ENCODE assay signal across 22 cellular contexts in the genomic region with DNA sequence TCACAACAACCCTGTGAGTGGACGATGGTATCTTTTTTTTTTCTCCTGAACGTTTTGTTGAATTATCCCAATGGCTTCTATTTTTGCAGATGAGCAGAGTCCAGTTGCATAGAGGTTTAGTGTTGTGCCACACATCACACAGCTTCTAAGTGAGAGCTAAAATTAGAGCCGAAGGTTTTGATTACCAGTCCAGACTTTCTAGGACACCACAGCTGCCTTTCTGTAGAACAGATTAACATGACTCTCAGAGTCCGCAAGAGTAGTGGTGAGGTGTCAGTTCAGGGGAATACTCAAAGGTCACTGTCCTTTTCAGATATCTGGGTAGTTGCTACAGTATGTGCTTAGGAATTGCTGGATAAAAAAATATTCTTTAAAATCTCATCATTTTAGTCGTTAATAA. TPM values are rescaled to one million over a fixed set of nuclear protein-coding genes. Genes with fewer than 3 reads are reported as not detected.
DNase-seq lines count a peak whose midpoint lies in the region; ATAC-seq, FAIRE-seq and TF ChIP-seq lines count a peak whose summit lies in the region.
"Had no signal": no experiment of that assay in that cellular context is flagged by ENCODE, and none has a peak within 500 bp of the region (broad histone marks: within the 10 kb centered on the region; RNA-seq: fewer than 3 reads in every experiment).

No MANE protein-coding gene starts in this region.

- intact Hi-C loops in endothelial cell of umbilical vein (cut with micrococcal nuclease), result no loop called here
- intact Hi-C loops in lower lobe of right lung (cut with DNase I), result no loop called here

- H3K36me3 ChIP-seq in Peyer's patch (no peaks in the 10 kb centered on the region), endothelial cell of umbilical vein (ENCODE audit: control insufficient read depth in 2 of 2, extremely low read depth in 1 of 2, insufficient read depth in 2 of 2, low read length in 2 of 2) (peaks cover 0 to 3% of the 10 kb centered on the region in 2 experiments), skeletal muscle tissue (ENCODE audit: control insufficient read depth in 3 of 3, insufficient read depth in 3 of 3, low read length in 3 of 3) (peaks cover 2 to 5% (median 3%) of the 10 kb centered on the region in 3 donors), lower lobe of right lung (peaks cover 4% of the 10 kb centered on the region), brain microvascular endothelial cell (replicated peaks) (peaks cover 2% of the 10 kb centered on the region)
- H3K36me3 ChIP-seq: prostate gland had no signal

- H3K9me3 ChIP-seq in Peyer's patch, result no peaks in the 10 kb centered on the region
- no peaks in the 10 kb centered on the region for H3K9me3 ChIP-seq in endothelial cell of umbilical vein (replicated peaks; ENCODE audit: control insufficient read depth, insufficient read depth, low read length)
- H3K9me3 ChIP-seq in skeletal muscle tissue (ENCODE audit: control insufficient read depth in 3 of 3, low read length in 3 of 3), result no peaks in the 10 kb centered on the region
- no peaks in the 10 kb centered on the region for H3K9me3 ChIP-seq in lower lobe of right lung
- H3K9me3 ChIP-seq: prostate gland, SJSA1, testis had no signal

- H3K27ac ChIP-seq in Peyer's patch (peak overlapping the region in 3 of 4 donors; percentile 61 to 85 (median 85)), endothelial cell of umbilical vein (ENCODE audit: insufficient read depth, low read depth, low read length) (no peak overlapping the region), skeletal muscle tissue (ENCODE audit: low read depth, low read length) (peak overlapping the region; percentile 53), lower lobe of right lung (no peak overlapping the region), brain microvascular endothelial cell (no peak overlapping the region)
- H3K27ac ChIP-seq: prostate gland, SJSA1 had no signal

- DNase-seq in Peyer's patch (no peak), endothelial cell of umbilical vein (ENCODE audit: low read depth, low spot score) (no peak), left kidney (ENCODE audit: low read depth, low spot score) (peak; percentile 16), GM03348 (ENCODE audit: low spot score) (no peak), lower lobe of right lung (no peak), GM13977 (ENCODE audit: low spot score) (no peak), brain microvascular endothelial cell (no peak)
- DNase-seq: activated CD4-positive, alpha-beta memory T cell treated with anti-CD3 and anti-CD28 coated beads, Interleukin-2, amount 10 ng/mL, durations not matched to agents 7 days and 5 days; activated T-cell treated with anti-CD3 and anti-CD28 coated beads, Interleukin-2, amount 50 U/mL, for 1 hour; CD4-positive, CD25-positive, alpha-beta regulatory T cell; cortex of kidney; GDM1; naive thymus-derived CD8-positive, alpha-beta T cell; stimulated activated CD4-positive, alpha-beta T cell treated with anti-CD3 and anti-CD28 coated beads, Interleukin-12 subunit alpha, Interleukin-12 subunit beta, amount 100 ng/mL, for 4 hours; stimulated activated CD8-positive, alpha-beta memory T cell treated with anti-CD3 and anti-CD28 coated beads, Interleukin-4, amount 100 ng/mL, for 48 hours; testis had no signal

- H4K20me1 ChIP-seq in endothelial cell of umbilical vein (replicated peaks; ENCODE audit: control insufficient read depth, extremely low read depth, insufficient read depth, low read length), result no peaks in the 10 kb centered on the region

- H3K27me3 ChIP-seq in Peyer's patch (no peaks in the 10 kb centered on the region), endothelial cell of umbilical vein (ENCODE audit: control insufficient read depth in 2 of 2, insufficient read depth in 2 of 2, low read length in 2 of 2) (no peaks in the 10 kb centered on the region), skeletal muscle tissue (ENCODE audit: control insufficient read depth in 3 of 3, insufficient read depth in 3 of 3, low read length in 3 of 3) (no peaks in the 10 kb centered on the region), lower lobe of right lung (ENCODE audit: low read depth) (no peaks in the 10 kb centered on the region), brain microvascular endothelial cell (replicated peaks) (no peaks in the 10 kb centered on the region)
- H3K27me3 ChIP-seq: SJSA1, testis had no signal

- in situ Hi-C loops in GM13977 (cut with MboI; ENCODE audit: low pct_unique_long_range_greater_than_20kb, low sequenced_read_pairs, unreplicated experiment) (no loop called here), brain microvascular endothelial cell (cut with HindIII; ENCODE audit: low pct_ligation_motif_present, low sequenced_read_pairs) (no loop called here)

- ATAC-seq in lower lobe of right lung, result no peak
- ATAC-seq: naive thymus-derived CD8-positive, alpha-beta T cell had no signal

- TF ChIP-seq CTCF in Peyer's patch (IDR thresholded peaks at IDR 0.05), result no peak
- TF ChIP-seq CTCF in endothelial cell of umbilical vein (IDR thresholded peaks at IDR 0.05; ENCODE audit: extremely low read depth in 1 of 2, insufficient read depth in 1 of 2, low read depth in 1 of 2, low read length in 2 of 2), result no peak
- no peak for TF ChIP-seq CTCF in lower lobe of right lung (IDR thresholded peaks at IDR 0.05)
- no peak for TF ChIP-seq CTCF in GM13977 (IDR thresholded peaks at IDR 0.05; ENCODE audit: extremely low read depth, insufficient read depth, missing control alignments)
- no peak for TF ChIP-seq CTCF in brain microvascular endothelial cell (IDR thresholded peaks at IDR 0.05; ENCODE audit: low read depth, low read length, missing control alignments)

- POLR2A ChIA-PET in endothelial cell of umbilical vein (lab: Charles Lee), result interaction anchor here (0.6 kb wide), 1 partner anchor 10 kb away, joined by 3 read pairs; no protein-coding TSS in a partner anchor

- no peak overlapping the region for H3K4me2 ChIP-seq in endothelial cell of umbilical vein (ENCODE audit: insufficient read depth, low read length)

- CTCF ChIA-PET in endothelial cell of umbilical vein (lab: Charles Lee), result no interaction called here

- no TSS peak for BruUV-seq in endothelial cell of umbilical vein (replicated peaks; lab: Mats Ljungman, UMichigan)

- H3K4me1 ChIP-seq in Peyer's patch (peaks cover 0 to 53% (median 5%) of the 10 kb centered on the region in 4 donors), endothelial cell of umbilical vein (ENCODE audit: control insufficient read depth, extremely low read depth, insufficient read depth, low read length) (peaks cover 33% of the 10 kb centered on the region), skeletal muscle tissue (ENCODE audit: control insufficient read depth in 3 of 3, insufficient read depth in 3 of 3, low read length in 3 of 3) (peaks cover 12 to 36% (median 13%) of the 10 kb centered on the region in 3 donors), lower lobe of right lung (peaks cover 27% of the 10 kb centered on the region)
- H3K4me1 ChIP-seq: prostate gland had no signal

- H2AFZ ChIP-seq in endothelial cell of umbilical vein (ENCODE audit: low read depth, low read length), result no peak overlapping the region

- no peak for FAIRE-seq in endothelial cell of umbilical vein (lab: Jason Lieb, UNC)

- H3K9ac ChIP-seq in endothelial cell of umbilical vein (replicated peaks; ENCODE audit: extremely low read depth, insufficient read depth, low read length) (peak overlapping the region; percentile 12), skeletal muscle tissue (ENCODE audit: low read depth in 1 of 3, low read length in 3 of 3) (no peak overlapping the region)

- TF ChIP-seq POLR2A in Peyer's patch (IDR thresholded peaks at IDR 0.05) (no peak), endothelial cell of umbilical vein (IDR thresholded peaks at IDR 0.05; ENCODE audit: low read depth, low read length) (no peak)

- H3K4me3 ChIP-seq in Peyer's patch (no peak overlapping the region), endothelial cell of umbilical vein (replicated peaks in 1 of 3; ENCODE audit: insufficient read depth in 1 of 3, low read depth in 1 of 3, low read length in 3 of 3) (no peak overlapping the region), skeletal muscle tissue (ENCODE audit: low read length in 3 of 3) (peak overlapping the region in 1 of 3 donors; percentile 40), lower lobe of right lung (no peak overlapping the region), brain microvascular endothelial cell (ENCODE audit: low read depth, low read length) (no peak overlapping the region)
- H3K4me3 ChIP-seq: prostate gland, SJSA1, testis had no signal

- dilution Hi-C loops in endothelial cell of umbilical vein (cut with MboI; ENCODE audit: extremely low pct_ligation_motif_present, low sequenced_read_pairs), result no loop called here

- peaks cover 21% of the 10 kb centered on the region for H3K79me2 ChIP-seq in endothelial cell of umbilical vein (ENCODE audit: control insufficient read depth, insufficient read depth, low read length)

- H3K9me1 ChIP-seq in endothelial cell of umbilical vein (replicated peaks; ENCODE audit: control insufficient read depth, extremely low read depth, insufficient read depth, low read length), result no peaks in the 10 kb centered on the region

RNA-seq across cellular contexts. Expression of a gene that starts 13.8 kb away (rescaled TPM):
- 100 to 1,000 TPM in 1 of 4 donors, 10 to 100 TPM in 3; 31.4 to 101 (median 82.1) TPM for total RNA-seq in Peyer's patch
- 25.2 and 28.0 TPM in 2 replicates for total RNA-seq in endothelial cell of umbilical vein
- 9.4 and 11.4 TPM in 2 replicates for polyA plus RNA-seq in endothelial cell of umbilical vein
- 8.3 and 8.9 TPM in 2 replicates for polyA plus RNA-seq in endothelial cell of umbilical vein (2011; cell fraction: cytosol; rRNA removed)
- polyA plus RNA-seq in endothelial cell of umbilical vein (2011; cell fraction: nucleus; rRNA removed), result 24.9 and 29.9 TPM in 2 replicates
- 13.5 and 13.9 TPM in 2 replicates for polyA plus RNA-seq in endothelial cell of umbilical vein (2012)
- 27.9 and 29.7 TPM in 2 replicates for polyA minus RNA-seq in endothelial cell of umbilical vein
- polyA minus RNA-seq in endothelial cell of umbilical vein (2011; cell fraction: cytosol; rRNA and poly(A)+ RNA removed), result 24.9 TPM
- polyA minus RNA-seq in endothelial cell of umbilical vein (2011; cell fraction: nucleus; rRNA and poly(A)+ RNA removed), result 30.4 and 35.0 TPM in 2 replicates
- total RNA-seq in skeletal muscle tissue, result 37.1 TPM
- total RNA-seq in lower lobe of right lung, result 41.2 TPM

RNA-seq across cellular contexts. Expression of a gene that starts 44.4 kb away (rescaled TPM):
- not detected for total RNA-seq in Peyer's patch
- total RNA-seq in endothelial cell of umbilical vein, result not detected in 2 replicates
- polyA plus RNA-seq in endothelial cell of umbilical vein, result not detected in 2 replicates
- polyA plus RNA-seq in endothelial cell of umbilical vein (2011; cell fraction: cytosol; rRNA removed), result not detected in 2 replicates
- not detected in 2 replicates for polyA plus RNA-seq in endothelial cell of umbilical vein (2011; cell fraction: nucleus; rRNA removed)
- not detected in 2 replicates for polyA plus RNA-seq in endothelial cell of umbilical vein (2012)
- not detected in 2 replicates for polyA minus RNA-seq in endothelial cell of umbilical vein
- polyA minus RNA-seq in endothelial cell of umbilical vein (2011; cell fraction: cytosol; rRNA and poly(A)+ RNA removed), result not detected
- polyA minus RNA-seq in endothelial cell of umbilical vein (2011; cell fraction: nucleus; rRNA and poly(A)+ RNA removed), result not detected in 2 replicates
- total RNA-seq in skeletal muscle tissue, result not detected
- total RNA-seq in lower lobe of right lung, result not detected
- total RNA-seq: activated CD4-positive, alpha-beta memory T cell treated with anti-CD3 and anti-CD28 coated beads, Interleukin-2, amount 10 ng/mL, durations not matched to agents 7 days and 5 days; CD4-positive, CD25-positive, alpha-beta regulatory T cell; H4; mammary epithelial cell; naive thymus-derived CD8-positive, alpha-beta T cell; SJSA1; T-helper 2 cell treated with Interferon-gamma antibody and Interleukin-4, amounts not matched to agents 100 ng/mL and 5 ng/mL, for 36 hours had no signal
- polyA plus RNA-seq: CD4-positive, CD25-positive, alpha-beta regulatory T cell; mammary epithelial cell; naive thymus-derived CD8-positive, alpha-beta T cell had no signal

RNA-seq across cellular contexts. Expression of a gene that starts 58.8 kb away (rescaled TPM):
- total RNA-seq in Peyer's patch (10 to 100 TPM; 38.8 to 63.5 (median 55.9) TPM), endothelial cell of umbilical vein (77.5 and 95.7 TPM in 2 replicates), skeletal muscle tissue (34.4 TPM), lower lobe of right lung (118 TPM)
- polyA plus RNA-seq in endothelial cell of umbilical vein, result 113 and 115 TPM in 2 replicates
- polyA plus RNA-seq in endothelial cell of umbilical vein (2011; cell fraction: cytosol; rRNA removed), result 128 and 145 TPM in 2 replicates
- 37.8 and 45.2 TPM in 2 replicates for polyA plus RNA-seq in endothelial cell of umbilical vein (2011; cell fraction: nucleus; rRNA removed)
- polyA plus RNA-seq in endothelial cell of umbilical vein (2012), result 116 and 120 TPM in 2 replicates
- 44.7 and 49.1 TPM in 2 replicates for polyA minus RNA-seq in endothelial cell of umbilical vein
- 28.3 TPM for polyA minus RNA-seq in endothelial cell of umbilical vein (2011; cell fraction: cytosol; rRNA and poly(A)+ RNA removed)
- 9.1 and 10.9 TPM in 2 replicates for polyA minus RNA-seq in endothelial cell of umbilical vein (2011; cell fraction: nucleus; rRNA and poly(A)+ RNA removed)

Comparison
In these comparisons a context has a peak if more than half of its experiments do, and no peak if none do; other contexts are left out.
1. H3K27ac ChIP-seq: peak in Peyer's patch (3 of 4) and skeletal muscle tissue (single experiment); none in endothelial cell of umbilical vein (single experiment), lower lobe of right lung (single experiment) and brain microvascular endothelial cell (single experiment).